In the genomic region with DNA sequence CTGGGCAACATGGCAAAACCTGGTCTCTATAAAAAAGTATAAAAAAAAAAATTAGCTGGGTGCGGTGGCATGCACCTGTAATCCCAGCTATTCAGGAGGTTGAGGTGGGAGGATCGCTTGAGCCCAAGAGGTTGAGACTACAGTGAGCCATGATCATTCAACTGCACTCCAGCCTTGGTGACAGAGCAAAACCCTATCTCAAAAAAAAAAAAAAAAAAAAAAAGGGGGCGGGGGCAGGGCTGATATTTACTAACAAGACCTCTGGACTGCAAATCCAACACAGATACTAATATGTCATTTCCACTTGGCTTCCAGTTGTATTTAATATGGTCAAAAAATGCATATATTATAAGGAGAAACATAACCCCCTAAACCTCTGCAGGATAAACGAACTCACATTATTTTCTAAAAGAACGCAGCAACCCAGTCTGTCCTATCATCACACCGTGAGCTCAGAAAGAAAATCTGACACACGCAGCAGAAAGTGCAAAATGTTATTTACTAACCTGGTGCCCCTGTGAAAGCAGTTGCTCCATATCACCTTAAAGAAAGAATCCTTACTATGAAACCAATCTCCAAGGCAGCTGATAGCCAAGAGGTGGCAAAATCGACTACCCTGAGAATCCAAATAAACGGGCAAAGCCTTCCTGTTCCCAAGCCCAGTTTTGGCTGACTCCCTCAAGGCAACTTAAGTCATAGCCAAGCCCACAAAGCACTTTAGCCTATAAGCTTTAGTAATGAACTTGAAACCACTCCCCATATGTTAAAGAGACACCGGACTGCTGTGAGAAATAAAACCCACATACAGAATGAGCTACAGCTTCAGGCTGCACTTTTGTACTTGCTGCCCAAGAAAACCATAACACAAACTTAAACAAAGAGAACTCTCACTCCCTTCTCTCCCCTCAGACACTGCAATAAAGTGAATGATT, we compare ENCODE assay signal across 8 cellular contexts.
DNase-seq lines count a peak whose midpoint lies in the region.

No MANE protein-coding gene starts in this region.

- no peaks in the 10 kb centered on the region for H3K9me3 ChIP-seq in SK-N-MC (ENCODE audit: low read depth, low read length)

- H3K9ac ChIP-seq in SK-N-MC (ENCODE audit: insufficient read length), result peak overlapping the region; percentile 9

- no peaks in the 10 kb centered on the region for H3K36me3 ChIP-seq in SK-N-MC (ENCODE audit: insufficient read depth, low read length)

- no peak overlapping the region for H3K27ac ChIP-seq in SK-N-MC

- H3K4me3 ChIP-seq in SK-N-MC, result peak overlapping the region; percentile 61

- DNase-seq in GF-D8 (lab: John Stamatoyannopoulos, UW) (peak; percentile 33), HS-5 (ENCODE audit: low read depth) (peak; percentile 16), SK-N-MC (ENCODE audit: low read depth, low spot score) (peak; percentile 79), fibroblast of the conjunctiva (ENCODE audit: low read depth) (peak; percentile 85), non-pigmented ciliary epithelial cell (ENCODE audit: low read depth) (peak; percentile 78), NCI-H2107 (lab: John Stamatoyannopoulos, UW) (no peak), SHP77 treated with DMSO at 0.1 percent for 48 hours (lab: John Stamatoyannopoulos, UW) (no peak)
- no peak for DNase-seq in activated naive CD4-positive, alpha-beta T cell treated with Interleukin-2 at 50 U/mL for 16 hours

Comparison
In these comparisons a context has a peak if more than half of its experiments do, and no peak if none do; other contexts are left out.
1. DNase-seq: peak in GF-D8 (single experiment), HS-5 (single experiment), SK-N-MC (single experiment), fibroblast of the conjunctiva (single experiment) and non-pigmented ciliary epithelial cell (single experiment); none in NCI-H2107 (single experiment), SHP77 treated with DMSO at 0.1 percent for 48 hours (single experiment) and activated naive CD4-positive, alpha-beta T cell treated with Interleukin-2 at 50 U/mL for 16 hours (single experiment).